In the genomic region with DNA sequence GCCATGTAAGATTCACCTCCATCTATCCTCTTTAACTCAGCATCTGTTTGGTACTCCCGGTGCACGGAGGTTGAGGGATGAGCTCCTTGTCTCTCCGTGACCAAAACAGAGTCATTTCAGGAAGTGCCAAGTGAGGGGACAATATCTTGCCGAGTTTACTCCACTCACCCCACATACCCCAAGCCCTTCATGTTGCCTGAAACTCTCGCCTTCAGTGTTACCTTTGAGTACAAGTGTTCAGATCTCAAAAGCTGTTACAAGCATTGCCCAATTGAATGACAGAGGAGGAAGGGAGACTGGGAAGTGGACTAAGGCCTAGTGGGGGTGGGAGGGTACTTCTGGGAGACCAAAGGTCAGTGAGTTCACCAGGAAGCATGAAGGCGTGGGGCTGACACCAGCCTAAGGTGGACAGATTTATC, we compare ENCODE assay signal across 17 cellular contexts.
DNase-seq lines count a peak whose midpoint lies in the region; ATAC-seq and TF ChIP-seq lines count a peak whose summit lies in the region.
"Had no signal": no experiment of that assay in that cellular context is flagged by ENCODE, and none has a peak within 500 bp of the region (broad histone marks: within the 10 kb centered on the region; RNA-seq: fewer than 3 reads in every experiment).

No MANE protein-coding gene starts in this region.

- no peak overlapping the region for H3K4me3 ChIP-seq in HL-60 (replicated peaks; ENCODE audit: insufficient read depth, low read length)
- H3K4me3 ChIP-seq: SJSA1 had no signal

- peaks cover 28% of the 10 kb centered on the region for H3K9me3 Mint-ChIP-seq in dendritic cell treated with granulocyte-macrophage colony-stimulating factor and Interleukin-4, amounts not matched to agents 40 ng/mL and 50 ng/mL, for 4 days
- H3K9me3 Mint-ChIP-seq in stimulated activated effector memory CD8-positive, alpha-beta T cell treated with anti-CD3 and anti-CD28 coated beads, Interleukin-12 subunit alpha, Interleukin-12 subunit beta, amount 100 ng/mL, for 72 hours: peaks cover 4% of the 10 kb centered on the region

- no peaks in the 10 kb centered on the region for H3K27me3 ChIP-seq in HL-60 (ENCODE audit: insufficient read depth, poor library complexity, severe bottlenecking)
- H3K27me3 ChIP-seq: SJSA1 had no signal

- peak; percentile 26 to 85 for DNase-seq in HL-60 (ENCODE audit: low read depth in 1 of 2, low spot score in 1 of 2)
- peak; percentile 22 to 43 for DNase-seq in NOMO-1 (lab: John Stamatoyannopoulos, UW; ENCODE audit: unreplicated experiment in 2 of 2)
- no peak for DNase-seq in stimulated activated effector memory CD8-positive, alpha-beta T cell treated with anti-CD3 and anti-CD28 coated beads, Interleukin-12 subunit alpha, Interleukin-12 subunit beta, amount 100 ng/mL, for 72 hours (ENCODE audit: low spot score in 2 of 2)
- DNase-seq in KBM-7: no peak
- DNase-seq: BE2C, DMS 273 treated with DMSO at 0.1 percent for 48 hours, HFFc6, NCI-H1105 treated with DMSO at 0.1 percent for 48 hours, NCI-H187, NCI-H446, T-cell had no signal

- H3K27ac Mint-ChIP-seq in dendritic cell treated with granulocyte-macrophage colony-stimulating factor and Interleukin-4, amounts not matched to agents 40 ng/mL and 50 ng/mL, for 4 days: peak overlapping the region; percentile 91
- H3K27ac Mint-ChIP-seq in stimulated activated effector memory CD8-positive, alpha-beta T cell treated with anti-CD3 and anti-CD28 coated beads, Interleukin-12 subunit alpha, Interleukin-12 subunit beta, amount 100 ng/mL, for 72 hours: peak overlapping the region; percentile 54
- H3K27ac Mint-ChIP-seq: HFFc6, IgD-negative memory B cell, T-cell had no signal

- no peak overlapping the region for H3K27ac ChIP-seq in HL-60 (replicated peaks)
- H3K27ac ChIP-seq: RWPE1, SJSA1 had no signal

- no peak overlapping the region for H3K4me3 Mint-ChIP-seq in dendritic cell treated with granulocyte-macrophage colony-stimulating factor and Interleukin-4, amounts not matched to agents 40 ng/mL and 50 ng/mL, for 4 days
- no peak overlapping the region for H3K4me3 Mint-ChIP-seq in stimulated activated effector memory CD8-positive, alpha-beta T cell treated with anti-CD3 and anti-CD28 coated beads, Interleukin-12 subunit alpha, Interleukin-12 subunit beta, amount 100 ng/mL, for 72 hours
- H3K4me3 Mint-ChIP-seq: HFFc6, IgD-negative memory B cell, T-cell had no signal

- no peak for ATAC-seq in stimulated activated effector memory CD8-positive, alpha-beta T cell treated with anti-CD3 and anti-CD28 coated beads, Interleukin-12 subunit alpha, Interleukin-12 subunit beta, amount 100 ng/mL, for 72 hours
- no peak for ATAC-seq in HG03354 (IDR thresholded peaks at IDR 0.05; ENCODE audit: poor library complexity, severe bottlenecking, unreplicated experiment)
- no peak for ATAC-seq in GM18498 (IDR thresholded peaks at IDR 0.05; ENCODE audit: unreplicated experiment)
- ATAC-seq: T-cell had no signal

- H3K4me1 Mint-ChIP-seq in dendritic cell treated with granulocyte-macrophage colony-stimulating factor and Interleukin-4, amounts not matched to agents 40 ng/mL and 50 ng/mL, for 4 days (ENCODE audit: low read depth): peaks cover 85% of the 10 kb centered on the region
- peaks cover 12% of the 10 kb centered on the region for H3K4me1 Mint-ChIP-seq in stimulated activated effector memory CD8-positive, alpha-beta T cell treated with anti-CD3 and anti-CD28 coated beads, Interleukin-12 subunit alpha, Interleukin-12 subunit beta, amount 100 ng/mL, for 72 hours
- H3K4me1 Mint-ChIP-seq: T-cell had no signal

- in situ Hi-C loops in KBM-7 (cut with MboI; ENCODE audit: low pct_unique_long_range_greater_than_20kb, low sequenced_read_pairs): no loop called here

- H3K27me3 Mint-ChIP-seq in dendritic cell treated with granulocyte-macrophage colony-stimulating factor and Interleukin-4, amounts not matched to agents 40 ng/mL and 50 ng/mL, for 4 days: no peaks in the 10 kb centered on the region
- H3K27me3 Mint-ChIP-seq: IgD-negative memory B cell had no signal

- peaks cover 23% of the 10 kb centered on the region for H3K36me3 Mint-ChIP-seq in dendritic cell treated with granulocyte-macrophage colony-stimulating factor and Interleukin-4, amounts not matched to agents 40 ng/mL and 50 ng/mL, for 4 days (ENCODE audit: low read depth)
- no peaks in the 10 kb centered on the region for H3K36me3 Mint-ChIP-seq in stimulated activated effector memory CD8-positive, alpha-beta T cell treated with anti-CD3 and anti-CD28 coated beads, Interleukin-12 subunit alpha, Interleukin-12 subunit beta, amount 100 ng/mL, for 72 hours
- H3K36me3 Mint-ChIP-seq: T-cell had no signal

- TF ChIP-seq CTCF in HL-60 (IDR thresholded peaks at IDR 0.05; ENCODE audit: insufficient read depth, low read length): no peak

- intact Hi-C loops in dendritic cell treated with granulocyte-macrophage colony-stimulating factor and Interleukin-4, amounts not matched to agents 40 ng/mL and 50 ng/mL, for 4 days (cut with micrococcal nuclease): no loop called here

Comparison
In these comparisons a context has a peak if more than half of its experiments do, and no peak if none do; other contexts are left out.
1. DNase-seq: peak in HL-60 (2 of 2) and NOMO-1 (2 of 2); none in stimulated activated effector memory CD8-positive, alpha-beta T cell treated with anti-CD3 and anti-CD28 coated beads, Interleukin-12 subunit alpha, Interleukin-12 subunit beta, amount 100 ng/mL, for 72 hours (0 of 2) and KBM-7 (single experiment).